Comparison of ENCODE assay signal across 15 cellular contexts in the genomic region with DNA sequence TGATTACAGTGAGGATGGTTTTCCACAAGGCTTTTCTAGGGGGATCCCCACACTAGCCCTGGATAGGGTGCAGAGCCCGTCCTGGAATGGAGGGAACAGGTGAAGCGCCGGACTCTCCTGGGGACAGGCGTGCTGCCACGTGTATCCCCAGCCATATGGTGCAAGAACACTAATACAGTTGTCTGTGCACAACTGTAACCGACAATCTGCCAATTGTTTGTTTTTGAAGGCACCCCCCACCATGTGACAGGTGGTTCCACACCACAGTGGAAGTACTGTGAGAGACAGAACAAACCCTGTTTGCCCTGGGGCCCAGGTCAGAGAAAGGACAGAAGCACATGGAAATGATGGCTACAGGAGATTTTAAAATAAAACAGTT.
A peak's percentile ranks its signal among the peaks of the same experiment; 100 is the strongest.
DNase-seq lines count a peak whose midpoint lies in the region; ATAC-seq and TF ChIP-seq lines count a peak whose summit lies in the region.
"Had no signal": no experiment of that assay in that cellular context is flagged by ENCODE, and none has a peak within 500 bp of the region (broad histone marks: within the 10 kb centered on the region; RNA-seq: fewer than 3 reads in every experiment).

No MANE protein-coding gene starts in this region.

- H3K27me3 Mint-ChIP-seq in stimulated activated memory B cell treated with anti-CD40 and anti-IgM and Interleukin-4, amounts not matched to agents 10 μg/mL and 1 μg/mL and 100 μg/mL, for 72 hours: no peaks in the 10 kb centered on the region
- H3K27me3 Mint-ChIP-seq: T-cell had no signal

- H3K9me3 ChIP-seq in WERI-Rb-1 (ENCODE audit: severe bottlenecking): peaks cover 4% of the 10 kb centered on the region
- H3K9me3 ChIP-seq: BLaER1 had no signal

- H3K4me1 Mint-ChIP-seq in stimulated activated memory B cell treated with anti-CD40 and anti-IgM and Interleukin-4, amounts not matched to agents 10 μg/mL and 1 μg/mL and 100 μg/mL, for 72 hours: no peaks in the 10 kb centered on the region

- H3K27ac Mint-ChIP-seq in stimulated activated memory B cell treated with anti-CD40 and anti-IgM and Interleukin-4, amounts not matched to agents 10 μg/mL and 1 μg/mL and 100 μg/mL, for 72 hours: no peak overlapping the region
- H3K27ac Mint-ChIP-seq: CD8-positive, alpha-beta T cell; H9; T-cell had no signal

- no peak overlapping the region for H3K4me3 Mint-ChIP-seq in stimulated activated memory B cell treated with anti-CD40 and anti-IgM and Interleukin-4, amounts not matched to agents 10 μg/mL and 1 μg/mL and 100 μg/mL, for 72 hours
- H3K4me3 Mint-ChIP-seq: CD8-positive, alpha-beta T cell; H9; T-cell had no signal

- H3K36me3 Mint-ChIP-seq in stimulated activated memory B cell treated with anti-CD40 and anti-IgM and Interleukin-4, amounts not matched to agents 10 μg/mL and 1 μg/mL and 100 μg/mL, for 72 hours: no peaks in the 10 kb centered on the region
- H3K36me3 Mint-ChIP-seq: CD8-positive, alpha-beta T cell; T-cell had no signal

- no peak for TF ChIP-seq CTCF in WERI-Rb-1 (IDR thresholded peaks at IDR 0.05; ENCODE audit: low read depth, low read length)

- peaks cover 2% of the 10 kb centered on the region for H3K9me3 Mint-ChIP-seq in stimulated activated memory B cell treated with anti-CD40 and anti-IgM and Interleukin-4, amounts not matched to agents 10 μg/mL and 1 μg/mL and 100 μg/mL, for 72 hours
- H3K9me3 Mint-ChIP-seq: CD8-positive, alpha-beta T cell; H9; T-cell had no signal

- H3K27me3 ChIP-seq in WERI-Rb-1 (ENCODE audit: insufficient read depth, low read depth, severe bottlenecking): no peaks in the 10 kb centered on the region
- H3K27me3 ChIP-seq: BLaER1 had no signal

- H3K27ac ChIP-seq in WERI-Rb-1: peak overlapping the region; percentile 78
- H3K27ac ChIP-seq: BLaER1 had no signal

- peak; percentile 20 for ATAC-seq in stimulated activated memory B cell treated with anti-CD40 and anti-IgM and Interleukin-4, amounts not matched to agents 10 μg/mL and 1 μg/mL and 100 μg/mL, for 72 hours
- ATAC-seq: CD8-positive, alpha-beta T cell; T-cell had no signal

- no peaks in the 10 kb centered on the region for H3K36me3 ChIP-seq in WERI-Rb-1
- H3K36me3 ChIP-seq: BLaER1 had no signal

- peak; percentile 86 for DNase-seq in NCI-H82 (lab: John Stamatoyannopoulos, UW)
- DNase-seq in NCI-H82 treated with DMSO at 0.1 percent for 48 hours (lab: John Stamatoyannopoulos, UW; ENCODE audit: unreplicated experiment): no peak
- peak; percentile 61 for DNase-seq in NCI-H2171 treated with DMSO at 0.1 percent for 48 hours (lab: John Stamatoyannopoulos, UW)
- DNase-seq in WERI-Rb-1: peak; percentile 90
- DNase-seq in SKM-1 (lab: John Stamatoyannopoulos, UW; ENCODE audit: unreplicated experiment): no peak
- DNase-seq in stimulated activated CD4-positive, alpha-beta T cell treated with anti-CD3 and anti-CD28 coated beads, Interleukin-4, amount 100 ng/mL, for 24 hours: no peak
- DNase-seq in RPMI8226: no peak
- DNase-seq: CD8-positive, alpha-beta T cell; H9; NCI-H1092; NCI-H187; NK-92 treated with Interleukin-12 subunit alpha and Interleukin-12 subunit beta, amount 100 ng/mL, for 24 hours; T-cell had no signal

- H3K4me3 ChIP-seq in WERI-Rb-1 (ENCODE audit: low read depth, low read length): no peak overlapping the region
- H3K4me3 ChIP-seq: BLaER1 had no signal

Comparison
In these comparisons a context has a peak if more than half of its experiments do, and no peak if none do; other contexts are left out.
1. DNase-seq: peak in NCI-H82 (single experiment), NCI-H2171 treated with DMSO at 0.1 percent for 48 hours (single experiment) and WERI-Rb-1 (single experiment); none in NCI-H82 treated with DMSO at 0.1 percent for 48 hours (single experiment), SKM-1 (single experiment), stimulated activated CD4-positive, alpha-beta T cell treated with anti-CD3 and anti-CD28 coated beads, Interleukin-4, amount 100 ng/mL, for 24 hours (single experiment) and RPMI8226 (single experiment).